ENCODE assay signal across 24 cellular contexts in genomic region chr13:77047649-77048343, GRCh38. TPM values are rescaled to one million over a fixed set of nuclear protein-coding genes. Genes with fewer than 3 reads are reported as not detected.
DNase-seq lines count a peak whose midpoint lies in the region; ATAC-seq, FAIRE-seq and TF ChIP-seq lines count a peak whose summit lies in the region.
"Had no signal": no experiment of that assay in that cellular context is flagged by ENCODE, and none has a peak within 500 bp of the region (broad histone marks: within the 10 kb centered on the region; RNA-seq: fewer than 3 reads in every experiment).

No MANE protein-coding gene starts in this region.

- intact Hi-C loops in naive thymus-derived CD4-positive, alpha-beta T cell (cut with micrococcal nuclease), result no loop called here
- intact Hi-C loops in head of caudate nucleus (cut with DNase I), result no loop called here
- intact Hi-C loops in left ventricle myocardium inferior (cut with micrococcal nuclease), result no loop called here

- no peak overlapping the region for H3K4me3 ChIP-seq in astrocyte (ENCODE audit: insufficient read depth, low read depth, low read length)
- no peak overlapping the region for H3K4me3 ChIP-seq in naive thymus-derived CD4-positive, alpha-beta T cell (ENCODE audit: low read length)
- H3K4me3 ChIP-seq in left ventricle myocardium inferior, result no peak overlapping the region
- H3K4me3 ChIP-seq: gastroesophageal sphincter, lower lobe of right lung, skin epidermis had no signal

- H3K4me1 Mint-ChIP-seq in stimulated activated naive CD8-positive, alpha-beta T cell treated with anti-CD3 and anti-CD28 coated beads, Interleukin-15, Interleukin-2, amounts not matched to agents 100 ng/mL and 50 ng/mL, for 24 hours (ENCODE audit: low read depth), result no peaks in the 10 kb centered on the region
- H3K4me1 Mint-ChIP-seq in astrocyte (ENCODE audit: low read depth, unreplicated experiment), result peaks cover 17% of the 10 kb centered on the region
- peaks cover 0 to 9% (median 5%) of the 10 kb centered on the region in 7 donors for H3K4me1 Mint-ChIP-seq in naive thymus-derived CD4-positive, alpha-beta T cell

- no peaks in the 10 kb centered on the region for H3K9me3 Mint-ChIP-seq in stimulated activated naive CD8-positive, alpha-beta T cell treated with anti-CD3 and anti-CD28 coated beads, Interleukin-15, Interleukin-2, amounts not matched to agents 100 ng/mL and 50 ng/mL, for 24 hours
- H3K9me3 Mint-ChIP-seq in astrocyte (ENCODE audit: unreplicated experiment), result no peaks in the 10 kb centered on the region
- H3K9me3 Mint-ChIP-seq in naive thymus-derived CD4-positive, alpha-beta T cell, result peaks cover 0 to 2% (median 0%) of the 10 kb centered on the region in 11 donors

- no peaks in the 10 kb centered on the region for H3K27me3 ChIP-seq in astrocyte (ENCODE audit: insufficient read depth, low read length)
- no peaks in the 10 kb centered on the region for H3K27me3 ChIP-seq in naive thymus-derived CD4-positive, alpha-beta T cell (ENCODE audit: control insufficient read depth in 2 of 2, insufficient read depth in 2 of 2, low read length in 2 of 2)
- H3K27me3 ChIP-seq in left ventricle myocardium inferior (ENCODE audit: low read depth), result no peaks in the 10 kb centered on the region
- H3K27me3 ChIP-seq: gastroesophageal sphincter had no signal

- no peaks in the 10 kb centered on the region for H3K79me2 ChIP-seq in astrocyte (ENCODE audit: insufficient read depth, low read length)

- H3K27ac Mint-ChIP-seq in stimulated activated naive CD8-positive, alpha-beta T cell treated with anti-CD3 and anti-CD28 coated beads, Interleukin-15, Interleukin-2, amounts not matched to agents 100 ng/mL and 50 ng/mL, for 24 hours, result peak overlapping the region; percentile 61
- H3K27ac Mint-ChIP-seq in astrocyte (ENCODE audit: unreplicated experiment), result peak overlapping the region; percentile 43
- peak overlapping the region in 7 of 9 donors; percentile 5 to 65 (median 10) for H3K27ac Mint-ChIP-seq in naive thymus-derived CD4-positive, alpha-beta T cell

- no peak for ATAC-seq in stimulated activated naive CD8-positive, alpha-beta T cell treated with anti-CD3 and anti-CD28 coated beads, Interleukin-15, Interleukin-2, amounts not matched to agents 100 U/mL and 50 U/mL, for 24 hours
- no peak for ATAC-seq in naive thymus-derived CD4-positive, alpha-beta T cell
- ATAC-seq in HG03135 (IDR thresholded peaks at IDR 0.05; ENCODE audit: unreplicated experiment), result no peak
- ATAC-seq: gastroesophageal sphincter had no signal

- no peak for FAIRE-seq in astrocyte (lab: Jason Lieb, UNC)

- H3K9me3 ChIP-seq in astrocyte (ENCODE audit: insufficient read depth, low read depth, low read length), result no peaks in the 10 kb centered on the region
- H3K9me3 ChIP-seq in naive thymus-derived CD4-positive, alpha-beta T cell (ENCODE audit: control insufficient read depth in 2 of 3, low read length in 3 of 3), result no peaks in the 10 kb centered on the region
- H3K9me3 ChIP-seq in left ventricle myocardium inferior (replicated peaks), result no peaks in the 10 kb centered on the region
- H3K9me3 ChIP-seq: gastroesophageal sphincter, lower lobe of right lung, SK-N-SH had no signal

- H3K4me1 ChIP-seq in astrocyte (ENCODE audit: insufficient read depth, low read length), result no peaks in the 10 kb centered on the region
- no peaks in the 10 kb centered on the region for H3K4me1 ChIP-seq in naive thymus-derived CD4-positive, alpha-beta T cell (ENCODE audit: control insufficient read depth in 2 of 2, insufficient read depth in 2 of 2, low read length in 2 of 2)
- H3K4me1 ChIP-seq in left ventricle myocardium inferior, result no peaks in the 10 kb centered on the region
- H3K4me1 ChIP-seq: gastroesophageal sphincter had no signal

- H3K27ac ChIP-seq in astrocyte (ENCODE audit: low read depth, low read length) (no peak overlapping the region), left ventricle myocardium inferior (replicated peaks) (no peak overlapping the region)
- no peak overlapping the region for H3K27ac ChIP-seq in naive thymus-derived CD4-positive, alpha-beta T cell (ENCODE audit: low read depth, low read length)
- H3K27ac ChIP-seq: gastroesophageal sphincter, HL-60, lower lobe of right lung, RWPE1 had no signal

- H3K27me3 Mint-ChIP-seq in stimulated activated naive CD8-positive, alpha-beta T cell treated with anti-CD3 and anti-CD28 coated beads, Interleukin-15, Interleukin-2, amounts not matched to agents 100 ng/mL and 50 ng/mL, for 24 hours, result no peaks in the 10 kb centered on the region
- no peaks in the 10 kb centered on the region for H3K27me3 Mint-ChIP-seq in astrocyte (ENCODE audit: low read depth, unreplicated experiment)
- no peaks in the 10 kb centered on the region for H3K27me3 Mint-ChIP-seq in naive thymus-derived CD4-positive, alpha-beta T cell

- DNase-seq in stimulated activated naive CD8-positive, alpha-beta T cell treated with anti-CD3 and anti-CD28 coated beads, Interleukin-15, Interleukin-2, amounts not matched to agents 100 U/mL and 50 U/mL, for 24 hours, result no peak
- DNase-seq in astrocyte (ENCODE audit: low read depth) (no peak), EL (no peak), head of caudate nucleus (no peak), left ventricle myocardium inferior (no peak)
- no peak for DNase-seq in naive thymus-derived CD4-positive, alpha-beta T cell
- DNase-seq: activated effector memory CD4-positive, alpha-beta T cell treated with anti-CD3 and anti-CD28 coated beads, Interleukin-2, amount 50 U/mL, for 16 hours; COR-L47; DMS79 treated with DMSO at 0.1 percent for 48 hours; HCEC 1CT; lower lobe of right lung; NCI-H1105; NCI-H1930; NCI-H2227 treated with DMSO at 0.1 percent for 48 hours; NCI-H748 treated with DMSO at 0.1 percent for 48 hours; SK-N-SH; substantia nigra; T-helper 2 cell had no signal

- H4K20me1 ChIP-seq in astrocyte (ENCODE audit: insufficient read depth, low read length), result no peaks in the 10 kb centered on the region

- POLR2A ChIA-PET in naive thymus-derived CD4-positive, alpha-beta T cell (lab: Charles Lee), result interaction anchor here (1.2 kb wide), 1 partner anchor 22 kb away, joined by 3 read pairs; no protein-coding TSS in a partner anchor

- TF ChIP-seq CTCF in astrocyte (IDR thresholded peaks at IDR 0.05; ENCODE audit: insufficient read depth, low read depth, low read length), result no peak
- no peak for TF ChIP-seq CTCF in left ventricle myocardium inferior (IDR thresholded peaks at IDR 0.05; ENCODE audit: borderline replicate concordance)

- H3K36me3 ChIP-seq in astrocyte (ENCODE audit: insufficient read depth, low read length) (peaks cover 6% of the 10 kb centered on the region), left ventricle myocardium inferior (peaks cover 79% of the 10 kb centered on the region)
- peaks cover 4 to 66% (median 19%) of the 10 kb centered on the region in 3 experiments for H3K36me3 ChIP-seq in naive thymus-derived CD4-positive, alpha-beta T cell (ENCODE audit: control insufficient read depth in 2 of 3, insufficient read depth in 3 of 3, low read length in 3 of 3)

- H3K4me2 ChIP-seq in astrocyte (ENCODE audit: low read length), result no peak overlapping the region
- H3K4me2 ChIP-seq: SK-N-SH had no signal

- H3K36me3 Mint-ChIP-seq in stimulated activated naive CD8-positive, alpha-beta T cell treated with anti-CD3 and anti-CD28 coated beads, Interleukin-15, Interleukin-2, amounts not matched to agents 100 ng/mL and 50 ng/mL, for 24 hours (ENCODE audit: low read depth), result peaks cover 72% of the 10 kb centered on the region
- H3K36me3 Mint-ChIP-seq in astrocyte (ENCODE audit: low read depth, unreplicated experiment), result peaks cover 23% of the 10 kb centered on the region
- peaks cover 27 to 59% (median 38%) of the 10 kb centered on the region in 5 donors for H3K36me3 Mint-ChIP-seq in naive thymus-derived CD4-positive, alpha-beta T cell

- CTCF ChIA-PET in naive thymus-derived CD4-positive, alpha-beta T cell (lab: Charles Lee), result no interaction called here

- no peak overlapping the region for H3K4me3 Mint-ChIP-seq in stimulated activated naive CD8-positive, alpha-beta T cell treated with anti-CD3 and anti-CD28 coated beads, Interleukin-15, Interleukin-2, amounts not matched to agents 100 ng/mL and 50 ng/mL, for 24 hours
- no peak overlapping the region for H3K4me3 Mint-ChIP-seq in astrocyte (ENCODE audit: unreplicated experiment)
- no peak overlapping the region for H3K4me3 Mint-ChIP-seq in naive thymus-derived CD4-positive, alpha-beta T cell

- no peak overlapping the region for H3K9ac ChIP-seq in astrocyte (ENCODE audit: low read length)
- H3K9ac ChIP-seq: SK-N-SH had no signal

- H2AFZ ChIP-seq in astrocyte (ENCODE audit: low read depth, low read length), result no peak overlapping the region

RNA-seq across cellular contexts. Expression of gene FBXL3, which starts 20.8 kb away (rescaled TPM):
- 36.0 and 37.2 TPM in 2 replicates for total RNA-seq in astrocyte
- total RNA-seq in naive thymus-derived CD4-positive, alpha-beta T cell, result 10 to 100 TPM; 44.2 to 94.2 (median 70.8) TPM
- polyA plus RNA-seq in naive thymus-derived CD4-positive, alpha-beta T cell, result 10 to 100 TPM; 42.0 to 57.0 TPM
- 25.0 TPM for total RNA-seq in left ventricle myocardium inferior

RNA-seq across cellular contexts. Expression of gene CLN5, which starts 55.9 kb away (rescaled TPM):
- total RNA-seq in astrocyte (32.9 and 35.8 TPM in 2 replicates), left ventricle myocardium inferior (15.0 TPM)
- 10 to 100 TPM; 18.9 to 45.3 (median 27.7) TPM for total RNA-seq in naive thymus-derived CD4-positive, alpha-beta T cell
- 10 to 100 TPM; 27.5 to 36.5 TPM for polyA plus RNA-seq in naive thymus-derived CD4-positive, alpha-beta T cell

Comparison
In these comparisons a context has a peak if more than half of its experiments do, and no peak if none do; other contexts are left out.
1. H3K27ac Mint-ChIP-seq: peak in every context shown above with its lines; median percentile 61 in stimulated activated naive CD8-positive, alpha-beta T cell treated with anti-CD3 and anti-CD28 coated beads, Interleukin-15, Interleukin-2, amounts not matched to agents 100 ng/mL and 50 ng/mL, for 24 hours; 43 in astrocyte; 10 in naive thymus-derived CD4-positive, alpha-beta T cell.